Comparison of ENCODE assay signal across 19 cellular contexts in genomic region chr3:150035910-150036661, GRCh38.
"Had no signal": no experiment of that assay in that cellular context is flagged by ENCODE, and none has a peak within 500 bp of the region (broad histone marks: within the 10 kb centered on the region; RNA-seq: fewer than 3 reads in every experiment).

No MANE protein-coding gene starts in this region.

- H3K36me3 ChIP-seq: heart right ventricle, neutrophil, prostate gland, right lobe of liver, spleen, suprapubic skin, upper lobe of left lung had no signal

- H3K27ac ChIP-seq: heart right ventricle, neutrophil, prostate gland, right lobe of liver, spleen, suprapubic skin, upper lobe of left lung had no signal

- H3K9me3 ChIP-seq: neutrophil, prostate gland, right lobe of liver, suprapubic skin had no signal

- ATAC-seq: activated naive CD8-positive, alpha-beta T cell treated with anti-CD3 and anti-CD28 coated beads, Interleukin-2, amount 50 U/mL, for 24 hours; left lobe of liver; naive thymus-derived CD4-positive, alpha-beta T cell; right lobe of liver; T-cell had no signal

- DNase-seq: activated CD4-positive, alpha-beta T cell treated with anti-CD3 and anti-CD28 coated beads for 1 hour; activated CD4-positive, alpha-beta T cell treated with anti-CD3 and anti-CD28 coated beads, Interleukin-2, amount 50 U/mL, for 4 hours; activated naive CD4-positive, alpha-beta T cell treated with anti-CD3 and anti-CD28 coated beads for 36 hours; activated naive CD8-positive, alpha-beta T cell treated with anti-CD3 and anti-CD28 coated beads, Interleukin-2, amount 50 U/mL, for 24 hours; central memory CD4-positive, alpha-beta T cell; effector memory CD4-positive, alpha-beta T cell; heart right ventricle; islet precursor cell; mammary epithelial cell; naive thymus-derived CD4-positive, alpha-beta T cell; right lobe of liver; spleen; T-cell; T1000; upper lobe of left lung had no signal

- H3K4me3 ChIP-seq: heart right ventricle, prostate gland, right lobe of liver, spleen, suprapubic skin, upper lobe of left lung had no signal

- H3K27me3 ChIP-seq: heart right ventricle, neutrophil, right lobe of liver, upper lobe of left lung had no signal

- H3K4me1 ChIP-seq: prostate gland, right lobe of liver, spleen, suprapubic skin, upper lobe of left lung had no signal
